Comparison of ENCODE assay signal across 10 cellular contexts in genomic region chr6:14147891-14148290, GRCh38.
"Had no signal": no experiment of that assay in that cellular context is flagged by ENCODE, and none has a peak within 500 bp of the region (broad histone marks: within the 10 kb centered on the region; RNA-seq: fewer than 3 reads in every experiment).

No MANE protein-coding gene starts in this region.

- H3K27ac ChIP-seq: ascending aorta, gastroesophageal sphincter had no signal

- H3K4me3 ChIP-seq: ascending aorta, gastroesophageal sphincter, smooth muscle cell had no signal

- H3K4me1 ChIP-seq: ascending aorta had no signal

- H3K9me3 ChIP-seq: ascending aorta, gastroesophageal sphincter had no signal

- H3K4me2 ChIP-seq: smooth muscle cell had no signal

- DNase-seq: activated CD4-positive, alpha-beta T cell treated with anti-CD3 and anti-CD28 coated beads for 4 hours; activated CD8-positive, alpha-beta memory T cell treated with anti-CD3 and anti-CD28 coated beads, Interleukin-2, amount 50 U/mL, for 48 hours; activated CD8-positive, alpha-beta T cell treated with anti-CD3 and anti-CD28 coated beads, Interleukin-2, amount 10 ng/mL, durations not matched to agents 7 days and 5 days; activated naive CD8-positive, alpha-beta T cell treated with anti-CD3 and anti-CD28 coated beads, Interleukin-2, amount 10 ng/mL, durations not matched to agents 7 days and 5 days; left ventricle myocardium superior; T-cell had no signal

- ATAC-seq: activated CD8-positive, alpha-beta T cell treated with anti-CD3 and anti-CD28 coated beads, Interleukin-2, amount 10 ng/mL, durations not matched to agents 7 days and 5 days; gastroesophageal sphincter; left ventricle myocardium superior; stimulated activated effector memory CD8-positive, alpha-beta T cell treated with anti-CD3 and anti-CD28 coated beads, Interleukin-12 subunit alpha, Interleukin-12 subunit beta, amount 100 ng/mL, for 72 hours; T-cell had no signal

- H3K36me3 ChIP-seq: ascending aorta, gastroesophageal sphincter had no signal

- H3K27me3 ChIP-seq: ascending aorta, gastroesophageal sphincter had no signal
